In genomic region chr14:77574446-77575125, GRCh38 we compare ENCODE assay signal across 16 cellular contexts. TPM values are rescaled to one million over a fixed set of nuclear protein-coding genes. Genes with fewer than 3 reads are reported as not detected.
DNase-seq lines count a peak whose midpoint lies in the region; ATAC-seq lines count a peak whose summit lies in the region.
"Had no signal": no experiment of that assay in that cellular context is flagged by ENCODE, and none has a peak within 500 bp of the region (broad histone marks: within the 10 kb centered on the region; RNA-seq: fewer than 3 reads in every experiment).

No MANE protein-coding gene starts in this region.

- peak overlapping the region; percentile 97 for H3K27ac ChIP-seq in temporal lobe (ENCODE audit: low read depth, low read length)
- H3K27ac ChIP-seq: HL-60, left lung had no signal

- DNase-seq in M059J (ENCODE audit: low read depth) (peak; percentile 36), dedifferentiated amniotic fluid mesenchymal stem cell (ENCODE audit: extremely low spot score) (peak; percentile 21), kidney glomerular epithelial cell (lab: John Stamatoyannopoulos, UW) (peak; percentile 6), 8988T (no peak), DMS153 (lab: John Stamatoyannopoulos, UW) (no peak)
- DNase-seq: activated CD4-positive, alpha-beta T cell treated with anti-CD3 and anti-CD28 coated beads for 36 hours; activated naive CD8-positive, alpha-beta T cell treated with anti-CD3 and anti-CD28 coated beads, Interleukin-2, amount 10 ng/mL, durations not matched to agents 7 days and 5 days; Caco-2; left lung; NCI-H526 treated with DMSO at 0.1 percent for 48 hours; stimulated activated CD4-positive, alpha-beta T cell treated with anti-CD3 and anti-CD28 coated beads, Interleukin-4, amount 100 ng/mL, for 24 hours; stimulated activated naive CD8-positive, alpha-beta T cell treated with anti-CD3 and anti-CD28 coated beads, Interleukin-15, amount 100 ng/mL, for 72 hours had no signal

- ATAC-seq in HG03159 (IDR thresholded peaks at IDR 0.05; ENCODE audit: unreplicated experiment), result no peak
- ATAC-seq: activated CD4-positive, alpha-beta T cell treated with anti-CD3 and anti-CD28 coated beads for 36 hours; left lung; Right ventricle myocardium inferior; stimulated activated naive CD8-positive, alpha-beta T cell treated with anti-CD3 and anti-CD28 coated beads, Interleukin-15, amount 100 ng/mL, for 72 hours had no signal

RNA-seq across cellular contexts. Expression of gene SPTLC2, which starts 41.9 kb away (rescaled TPM):
- total RNA-seq in M059J (2014; rRNA removed; shearing (Covaris generic)), result 12.5 and 18.8 TPM in 2 replicates
- 22.4 TPM for total RNA-seq in temporal lobe

Comparison
In these comparisons a context has a peak if more than half of its experiments do, and no peak if none do; other contexts are left out.
1. DNase-seq: peak in M059J (single experiment), dedifferentiated amniotic fluid mesenchymal stem cell (single experiment) and kidney glomerular epithelial cell (single experiment); none in 8988T (single experiment) and DMS153 (single experiment).